In the genomic region with DNA sequence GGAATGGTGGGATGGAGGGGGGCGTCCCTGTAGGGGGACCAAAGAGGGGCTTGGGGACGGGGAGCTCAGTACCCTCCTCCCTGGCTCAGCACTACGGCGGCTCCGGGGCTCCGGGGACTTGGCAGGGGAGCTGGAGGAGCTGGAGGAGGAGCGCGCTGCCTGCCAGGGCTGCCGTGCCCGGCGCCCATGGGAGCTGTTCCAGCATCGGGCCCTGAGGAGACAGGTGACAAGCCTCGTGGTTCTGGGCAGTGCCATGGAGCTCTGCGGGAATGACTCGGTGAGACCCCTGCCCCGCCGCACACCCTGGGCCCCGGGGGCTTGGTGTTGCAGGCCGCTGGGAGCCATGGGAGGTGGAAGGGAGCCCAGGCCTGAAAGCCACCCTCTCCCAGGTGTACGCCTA, we compare ENCODE assay signal across 30 cellular contexts.
"Had no signal": no experiment of that assay in that cellular context is flagged by ENCODE, and none has a peak within 500 bp of the region (broad histone marks: within the 10 kb centered on the region; RNA-seq: fewer than 3 reads in every experiment).

No MANE protein-coding gene starts in this region.

- ATAC-seq: activated naive CD8-positive, alpha-beta T cell treated with anti-CD3 and anti-CD28 coated beads, Interleukin-2, amount 50 U/mL, for 24 hours; gastroesophageal sphincter; left lobe of liver; mucosa of descending colon; pancreas; SK-N-SH treated with all-trans-retinoic acid at 6 μM for 48 hours; T-helper 17 cell had no signal

- H3K9me3 Mint-ChIP-seq: activated CD4-positive, alpha-beta memory T cell treated with anti-CD3 and anti-CD28 coated beads, Interleukin-2, amount 10 ng/mL, durations not matched to agents 7 days and 5 days; activated CD4-positive, alpha-beta T cell treated with anti-CD3 and anti-CD28 coated beads, Interleukin-2, amount 10 ng/mL, durations not matched to agents 7 days and 5 days; activated naive CD4-positive, alpha-beta T cell treated with anti-CD3 and anti-CD28 coated beads, Interleukin-2, amount 50 U/mL, for 24 hours; activated naive CD8-positive, alpha-beta T cell treated with anti-CD3 and anti-CD28 coated beads, Interleukin-2, amount 50 U/mL, for 24 hours; activated T-cell treated with anti-CD3 and anti-CD28 coated beads, Interleukin-2, amount 50 U/mL, for 24 hours; central memory CD8-positive, alpha-beta T cell; immature natural killer cell; nephron progenitor cell had no signal

- H3K27me3 Mint-ChIP-seq: activated CD4-positive, alpha-beta memory T cell treated with anti-CD3 and anti-CD28 coated beads, Interleukin-2, amount 10 ng/mL, durations not matched to agents 7 days and 5 days; activated CD4-positive, alpha-beta T cell treated with anti-CD3 and anti-CD28 coated beads, Interleukin-2, amount 10 ng/mL, durations not matched to agents 7 days and 5 days; activated naive CD4-positive, alpha-beta T cell treated with anti-CD3 and anti-CD28 coated beads, Interleukin-2, amount 50 U/mL, for 24 hours; activated naive CD8-positive, alpha-beta T cell treated with anti-CD3 and anti-CD28 coated beads, Interleukin-2, amount 50 U/mL, for 24 hours; activated T-cell treated with anti-CD3 and anti-CD28 coated beads, Interleukin-2, amount 50 U/mL, for 24 hours; central memory CD8-positive, alpha-beta T cell; T-helper 17 cell had no signal

- H3K4me2 ChIP-seq: smooth muscle cell had no signal

- H3K27ac ChIP-seq: colonic mucosa, gastroesophageal sphincter, pancreas, right atrium auricular region, tibial nerve, uterus had no signal

- H3K4me3 Mint-ChIP-seq: activated CD4-positive, alpha-beta memory T cell treated with anti-CD3 and anti-CD28 coated beads, Interleukin-2, amount 10 ng/mL, durations not matched to agents 7 days and 5 days; activated CD4-positive, alpha-beta T cell treated with anti-CD3 and anti-CD28 coated beads, Interleukin-2, amount 10 ng/mL, durations not matched to agents 7 days and 5 days; activated naive CD4-positive, alpha-beta T cell treated with anti-CD3 and anti-CD28 coated beads, Interleukin-2, amount 50 U/mL, for 24 hours; activated naive CD8-positive, alpha-beta T cell treated with anti-CD3 and anti-CD28 coated beads, Interleukin-2, amount 50 U/mL, for 24 hours; activated T-cell treated with anti-CD3 and anti-CD28 coated beads, Interleukin-2, amount 50 U/mL, for 24 hours; central memory CD8-positive, alpha-beta T cell; immature natural killer cell; nephron progenitor cell; T-helper 17 cell had no signal

- H3K27me3 ChIP-seq: colonic mucosa, gastroesophageal sphincter, pancreas, right atrium auricular region, tibial nerve, uterus had no signal

- H3K4me1 ChIP-seq: colonic mucosa, gastroesophageal sphincter, pancreas, right atrium auricular region, tibial nerve, uterus had no signal

- FAIRE-seq: pancreas had no signal

- H3K4me1 Mint-ChIP-seq: activated CD4-positive, alpha-beta memory T cell treated with anti-CD3 and anti-CD28 coated beads, Interleukin-2, amount 10 ng/mL, durations not matched to agents 7 days and 5 days; activated CD4-positive, alpha-beta T cell treated with anti-CD3 and anti-CD28 coated beads, Interleukin-2, amount 10 ng/mL, durations not matched to agents 7 days and 5 days; activated naive CD4-positive, alpha-beta T cell treated with anti-CD3 and anti-CD28 coated beads, Interleukin-2, amount 50 U/mL, for 24 hours; activated naive CD8-positive, alpha-beta T cell treated with anti-CD3 and anti-CD28 coated beads, Interleukin-2, amount 50 U/mL, for 24 hours; central memory CD8-positive, alpha-beta T cell; immature natural killer cell had no signal

- DNase-seq: activated CD4-positive, alpha-beta memory T cell treated with anti-CD3 and anti-CD28 coated beads, Interleukin-2, amount 10 ng/mL, durations not matched to agents 7 days and 5 days; activated CD4-positive, alpha-beta T cell treated with anti-CD3 and anti-CD28 coated beads for 1 hour; activated CD4-positive, alpha-beta T cell treated with anti-CD3 and anti-CD28 coated beads, Interleukin-2, amount 10 ng/mL, durations not matched to agents 7 days and 5 days; activated CD8-positive, alpha-beta memory T cell treated with anti-CD3 and anti-CD28 coated beads, Interleukin-2, amount 50 U/mL, for 48 hours; activated gamma-delta T cell treated with Interleukin-2 at 50 U/mL for 16 hours; activated naive CD8-positive, alpha-beta T cell treated with anti-CD3 and anti-CD28 coated beads, Interleukin-2, amount 50 U/mL, for 24 hours; activated T-cell treated with anti-CD3 and anti-CD28 coated beads, Interleukin-2, amount 50 U/mL, for 24 hours; colonic mucosa; effector CD8-positive, alpha-beta T cell; hippocampal formation; immature natural killer cell; kidney glomerular epithelial cell; mucosa of descending colon; nephron progenitor cell; nucleus accumbens; stimulated activated CD4-positive, alpha-beta T cell treated with anti-CD3 and anti-CD28 coated beads, Interleukin-1b, Interleukin-23, amount 100 ng/mL, for 48 hours; stimulated activated naive CD4-positive, alpha-beta T cell treated with Interleukin-2 at 50 U/mL for 16 hours; T-helper 17 cell; T1000; uterus had no signal

- H3K27ac Mint-ChIP-seq: activated CD4-positive, alpha-beta memory T cell treated with anti-CD3 and anti-CD28 coated beads, Interleukin-2, amount 10 ng/mL, durations not matched to agents 7 days and 5 days; activated CD4-positive, alpha-beta T cell treated with anti-CD3 and anti-CD28 coated beads, Interleukin-2, amount 10 ng/mL, durations not matched to agents 7 days and 5 days; activated naive CD4-positive, alpha-beta T cell treated with anti-CD3 and anti-CD28 coated beads, Interleukin-2, amount 50 U/mL, for 24 hours; activated naive CD8-positive, alpha-beta T cell treated with anti-CD3 and anti-CD28 coated beads, Interleukin-2, amount 50 U/mL, for 24 hours; activated T-cell treated with anti-CD3 and anti-CD28 coated beads, Interleukin-2, amount 50 U/mL, for 24 hours; nephron progenitor cell; T-helper 17 cell had no signal

- H3K4me3 ChIP-seq: colonic mucosa, gastroesophageal sphincter, lung, mucosa of descending colon, pancreas, right atrium auricular region, smooth muscle cell, tibial nerve, uterus had no signal

- H3K36me3 ChIP-seq: colonic mucosa, right atrium auricular region, uterus had no signal

- H3K9me3 ChIP-seq: colonic mucosa, gastroesophageal sphincter, mucosa of descending colon, pancreas, right atrium auricular region, tibial nerve, uterus had no signal
